15 cellular contexts compared by ENCODE assay signal in the genomic region with DNA sequence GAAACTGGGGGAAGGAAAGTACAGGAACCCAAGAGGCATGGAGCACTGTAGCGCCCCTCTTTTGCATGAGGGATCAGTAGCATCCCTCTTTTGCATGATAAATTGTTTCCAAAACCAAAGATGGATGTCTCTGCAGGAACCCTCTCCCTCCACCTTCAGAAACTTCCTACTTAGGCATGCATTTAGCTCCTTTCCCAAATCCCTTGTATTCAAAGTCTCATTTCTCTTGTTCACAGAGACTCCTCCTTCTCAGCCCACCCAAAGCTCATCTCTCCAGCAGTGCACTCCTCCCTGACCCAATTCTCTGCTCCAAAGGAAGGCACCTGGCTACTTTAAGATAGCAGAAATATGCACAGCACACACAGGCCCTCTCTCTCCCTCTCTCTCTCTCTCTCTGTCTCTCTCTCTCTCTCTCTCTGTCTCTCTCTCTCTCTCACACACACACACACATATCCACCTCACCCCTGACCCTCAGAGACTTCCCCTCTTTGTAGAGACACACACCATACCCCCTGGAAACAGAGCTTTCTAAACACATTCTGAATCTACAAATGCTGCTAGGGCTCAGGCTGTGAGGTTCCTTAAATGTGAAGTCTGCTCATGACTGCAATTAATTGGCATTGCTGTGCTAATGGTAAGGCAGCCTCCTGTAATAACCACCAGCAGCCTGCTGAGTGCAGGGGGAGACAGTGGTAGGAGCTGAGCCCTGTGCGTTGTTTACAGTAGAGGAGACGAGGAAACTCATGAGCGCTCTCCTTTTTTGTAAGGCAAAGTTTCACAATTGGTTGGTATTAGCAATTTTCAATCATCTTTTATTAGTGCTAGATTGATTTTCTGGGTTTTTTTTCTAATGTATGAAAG.
DNase-seq lines count a peak whose midpoint lies in the region; ATAC-seq, FAIRE-seq and TF ChIP-seq lines count a peak whose summit lies in the region.
"Had no signal": no experiment of that assay in that cellular context is flagged by ENCODE, and none has a peak within 500 bp of the region (broad histone marks: within the 10 kb centered on the region; RNA-seq: fewer than 3 reads in every experiment).

No MANE protein-coding gene starts in this region.

- no peak overlapping the region for H3K27ac Mint-ChIP-seq in type B pancreatic cell
- H3K27ac Mint-ChIP-seq: activated naive CD8-positive, alpha-beta T cell; T-helper 2 cell treated with Interferon-gamma antibody and Interleukin-4, amounts not matched to agents 5 μg/mL and 100 μg/mL, for 36 hours had no signal

- no peak overlapping the region for H3K27ac ChIP-seq in HepG2 (ENCODE audit: extremely low read length, insufficient read depth, low read length)
- no peak overlapping the region for H3K27ac ChIP-seq in right lobe of liver
- H3K27ac ChIP-seq in upper lobe of left lung, result no peak overlapping the region
- H3K27ac ChIP-seq: lower lobe of right lung, tibial artery had no signal

- POLR2A ChIA-PET in HepG2 (lab: Yijun Ruan, JAX), result no interaction called here

- no peaks in the 10 kb centered on the region for H4K20me1 ChIP-seq in HepG2 (ENCODE audit: insufficient read depth, low read length)

- no peak overlapping the region for H3K4me3 Mint-ChIP-seq in type B pancreatic cell
- H3K4me3 Mint-ChIP-seq: activated naive CD8-positive, alpha-beta T cell; T-helper 2 cell treated with Interferon-gamma antibody and Interleukin-4, amounts not matched to agents 5 μg/mL and 100 μg/mL, for 36 hours had no signal

- H3K36me3 Mint-ChIP-seq in type B pancreatic cell, result no peaks in the 10 kb centered on the region
- H3K36me3 Mint-ChIP-seq: activated naive CD8-positive, alpha-beta T cell had no signal

- no TSS peak for BruUV-seq in HepG2 (replicated peaks; lab: Mats Ljungman, UMichigan)

- no peak overlapping the region for H3K9ac ChIP-seq in HepG2 (ENCODE audit: insufficient read depth, low read depth, low read length)

- no peak for FAIRE-seq in HepG2 (lab: Jason Lieb, UNC)

- H3K9me3 ChIP-seq in HepG2 (ENCODE audit: low read length) (no peaks in the 10 kb centered on the region), right lobe of liver (no peaks in the 10 kb centered on the region), upper lobe of left lung (no peaks in the 10 kb centered on the region)
- H3K9me3 ChIP-seq: lower lobe of right lung, tibial artery had no signal

- H2AFZ ChIP-seq in HepG2 (ENCODE audit: low read length), result no peak overlapping the region

- H3K36me3 ChIP-seq in HepG2 (replicated peaks in 1 of 2; ENCODE audit: control insufficient read depth in 1 of 2, insufficient read depth in 2 of 2, low read length in 2 of 2) (no peaks in the 10 kb centered on the region), right lobe of liver (no peaks in the 10 kb centered on the region), upper lobe of left lung (no peaks in the 10 kb centered on the region)
- H3K36me3 ChIP-seq: lower lobe of right lung, tibial artery had no signal

- TF ChIP-seq CTCF in HepG2 (CRISPR knock-in tag; IDR thresholded peaks at IDR 0.05), result no peak
- no peak for TF ChIP-seq CTCF in right lobe of liver (IDR thresholded peaks at IDR 0.05)
- no peak for TF ChIP-seq CTCF in type B pancreatic cell (conservative IDR thresholded peaks at IDR 0.05)
- no peak for TF ChIP-seq CTCF in upper lobe of left lung (IDR thresholded peaks at IDR 0.05)

- DNase-seq in HepG2 (ENCODE audit: low spot score) (no peak), right lobe of liver (no peak), amniotic epithelial cell (ENCODE audit: low read depth) (peak; percentile 23), iPS-NIHi7 (ENCODE audit: extremely low spot score) (peak; percentile 35), NCI-H187 treated with DMSO at 0.1 percent for 48 hours (lab: John Stamatoyannopoulos, UW) (no peak), type B pancreatic cell (ENCODE audit: extremely low spot score, unreplicated experiment) (no peak), upper lobe of left lung (no peak)
- DNase-seq: AML-193, dermis blood vessel endothelial cell, GDM1, lower lobe of right lung, tibial artery had no signal

- no peaks in the 10 kb centered on the region for H3K79me2 ChIP-seq in HepG2 (ENCODE audit: insufficient read depth, low read length)

- CTCF ChIA-PET in HepG2 (lab: Yijun Ruan, JAX; ENCODE audit: low intra/inter-chr PET ratio, low total read pairs), result no interaction called here

- H3K4me3 ChIP-seq in HepG2 (replicated peaks in 1 of 3; ENCODE audit: insufficient read depth in 1 of 3, low read depth in 2 of 3, low read length in 3 of 3) (no peak overlapping the region), right lobe of liver (no peak overlapping the region), upper lobe of left lung (no peak overlapping the region)
- H3K4me3 ChIP-seq: lower lobe of right lung, tibial artery had no signal

- no peak overlapping the region for H3K4me2 ChIP-seq in HepG2 (ENCODE audit: low read depth, low read length)

- peaks cover 23% of the 10 kb centered on the region for H3K4me1 Mint-ChIP-seq in type B pancreatic cell (ENCODE audit: unreplicated experiment)

- TF ChIP-seq POLR2A in HepG2 (IDR thresholded peaks at IDR 0.05; ENCODE audit: insufficient read depth in 1 of 2, low read depth in 2 of 2, low read length in 2 of 2) (no peak), right lobe of liver (IDR thresholded peaks at IDR 0.05) (no peak), upper lobe of left lung (IDR thresholded peaks at IDR 0.05) (no peak)

- no peaks in the 10 kb centered on the region for H3K4me1 ChIP-seq in HepG2 (ENCODE audit: insufficient read depth, low read length)
- no peaks in the 10 kb centered on the region for H3K4me1 ChIP-seq in right lobe of liver
- no peaks in the 10 kb centered on the region for H3K4me1 ChIP-seq in upper lobe of left lung
- H3K4me1 ChIP-seq: lower lobe of right lung, tibial artery had no signal

- ATAC-seq in HepG2 (peak; percentile 61; the same call in 2 of the 3 replicates), right lobe of liver (no peak), GM18907 (IDR thresholded peaks at IDR 0.05; ENCODE audit: unreplicated experiment) (no peak), upper lobe of left lung (ENCODE audit: low FRiP score in 2 of 2) (no peak)

- no peaks in the 10 kb centered on the region; a peak in 2 of 5 replicates for H3K27me3 ChIP-seq in HepG2 (ENCODE audit: control insufficient read depth in 1 of 2, insufficient read depth in 2 of 2, low read length in 2 of 2)
- H3K27me3 ChIP-seq in right lobe of liver, result no peaks in the 10 kb centered on the region
- no peaks in the 10 kb centered on the region for H3K27me3 ChIP-seq in upper lobe of left lung

- intact Hi-C loops in HepG2 (cut with micrococcal nuclease; ENCODE audit: unreplicated experiment), result no loop called here
- intact Hi-C loops in right lobe of liver (cut with DNase I), result no loop called here

- TF ChIP-seq EP300 in HepG2 (IDR thresholded peaks at IDR 0.05; ENCODE audit: low read depth in 2 of 2, low read length in 2 of 2) (no peak), HepG2 (CRISPR knock-in tag; IDR thresholded peaks at IDR 0.05; ENCODE audit: borderline replicate concordance) (no peak), upper lobe of left lung (IDR thresholded peaks at IDR 0.05) (no peak)

- H3K27me3 Mint-ChIP-seq in type B pancreatic cell, result peaks cover 36% of the 10 kb centered on the region
- H3K27me3 Mint-ChIP-seq: activated naive CD8-positive, alpha-beta T cell had no signal

- in situ Hi-C loops in HepG2 (cut with HindIII; ENCODE audit: extremely low pct_ligation_motif_present, low pct_unique_long_range_greater_than_20kb), result no loop called here

- no peaks in the 10 kb centered on the region for H3K9me3 Mint-ChIP-seq in type B pancreatic cell
- H3K9me3 Mint-ChIP-seq: T-helper 2 cell treated with Interferon-gamma antibody and Interleukin-4, amounts not matched to agents 5 μg/mL and 100 μg/mL, for 36 hours had no signal

- 0% methylated on average over 4 of the region's 4 CpGs for WGBS in HepG2 (ENCODE audit: low lambda C conversion rate)
- WGBS in right lobe of liver (ENCODE audit: insufficient coverage, low coverage, low lambda C conversion rate, missing lambda C conversion rate), result 55% methylated on average over 4 of the region's 4 CpGs
- 57 to 59% methylated on average over 4 of the region's 4 CpGs for WGBS in upper lobe of left lung, 2 donors

- TF ChIP-seq RAD21 in HepG2 (CRISPR knock-in tag; IDR thresholded peaks at IDR 0.05), result no peak

TF ChIP-seq in HepG2, 621 proteins besides CTCF, POLR2A, EP300 and RAD21:
- TF ChIP-seq FOXA1 (IDR thresholded peaks at IDR 0.05) (no peak), FOXA1 (CRISPR knock-in tag; IDR thresholded peaks at IDR 0.05) (no peak)

Comparison
In these comparisons a context has a peak if more than half of its experiments do, and no peak if none do; other contexts are left out.
1. DNase-seq: peak in amniotic epithelial cell (single experiment) and iPS-NIHi7 (single experiment); none in HepG2 (single experiment), right lobe of liver (0 of 3), NCI-H187 treated with DMSO at 0.1 percent for 48 hours (single experiment), type B pancreatic cell (single experiment) and upper lobe of left lung (0 of 2).